ENCODE assay signal across 8 cellular contexts in genomic region chr2:219642465-219643083, GRCh38. TPM values are rescaled to one million over a fixed set of nuclear protein-coding genes. Genes with fewer than 3 reads are reported as not detected.
DNase-seq lines count a peak whose midpoint lies in the region; ATAC-seq, FAIRE-seq and TF ChIP-seq lines count a peak whose summit lies in the region.

No MANE protein-coding gene starts in this region.

- H3K9me3 Mint-ChIP-seq in type B pancreatic cell: no peaks in the 10 kb centered on the region

- H3K4me3 ChIP-seq in SJCRH30 (no peak overlapping the region), pancreas (no peak overlapping the region)

- no peaks in the 10 kb centered on the region for H3K9me3 ChIP-seq in SJCRH30 (replicated peaks)
- H3K9me3 ChIP-seq in pancreas: no peaks in the 10 kb centered on the region

- H3K27me3 ChIP-seq in SJCRH30: no peaks in the 10 kb centered on the region
- H3K27me3 ChIP-seq in pancreas: no peaks in the 10 kb centered on the region

- no peak overlapping the region for H3K27ac ChIP-seq in SJCRH30
- no peak overlapping the region for H3K27ac ChIP-seq in pancreas

- peak; percentile 100 for TF ChIP-seq CTCF in GM12873 (IDR thresholded peaks at IDR 0.05; ENCODE audit: insufficient read depth, low read depth, low read length, missing control alignments)
- TF ChIP-seq CTCF in pancreas (IDR thresholded peaks at IDR 0.05): peak; percentile 97 to 99 (median 98)
- peak; percentile 99 for TF ChIP-seq CTCF in type B pancreatic cell (conservative IDR thresholded peaks at IDR 0.05)

- H3K36me3 Mint-ChIP-seq in type B pancreatic cell: no peaks in the 10 kb centered on the region

- peaks cover 19% of the 10 kb centered on the region for H3K4me1 Mint-ChIP-seq in type B pancreatic cell (ENCODE audit: unreplicated experiment)

- DNase-seq in NCI-H1048 (lab: John Stamatoyannopoulos, UW): peak; percentile 93
- DNase-seq in SJCRH30: peak; percentile 93 to 95
- peak; percentile 85 for DNase-seq in activated gamma-delta T cell treated with Interleukin-2 at 50 U/mL for 16 hours
- DNase-seq in germinal center (ENCODE audit: low spot score): peak; percentile 93
- DNase-seq in pancreas: peak; percentile 92 to 98 (median 95)
- DNase-seq in type B pancreatic cell (ENCODE audit: extremely low spot score, unreplicated experiment): peak; percentile 95

- H3K27ac Mint-ChIP-seq in type B pancreatic cell: peak overlapping the region; percentile 51

- peaks cover 10% of the 10 kb centered on the region for H3K4me1 ChIP-seq in SJCRH30
- H3K4me1 ChIP-seq in pancreas: peaks cover 0 to 2% (median 0%) of the 10 kb centered on the region in 3 donors

- 5 to 9% methylated on average over 23 to 24 of the region's 24 CpGs for WGBS in pancreas, 2 donors

- FAIRE-seq in pancreas (lab: Jason Lieb, UNC): no peak

- H3K27me3 Mint-ChIP-seq in type B pancreatic cell: peaks cover 4% of the 10 kb centered on the region

- peak; percentile 96 for ATAC-seq in HG02610 (IDR thresholded peaks at IDR 0.05; ENCODE audit: unreplicated experiment)
- peak; percentile 97 to 100 (median 99) for ATAC-seq in pancreas

- H3K36me3 ChIP-seq in SJCRH30 (no peaks in the 10 kb centered on the region), pancreas (no peaks in the 10 kb centered on the region)

- H3K4me3 Mint-ChIP-seq in type B pancreatic cell: no peak overlapping the region

- intact Hi-C loops in pancreas (cut with DNase I): loop anchor here (2.0 to 10.0 kb wide), 4 partner anchors 100 to 170 kb away; partner anchors contain the start of genes CHPF (in 1 of the 3) and TMEM198 (in 1 of the 3)

RNA-seq across cellular contexts. Expression of gene SLC4A3, which starts 15.1 kb away (rescaled TPM):
- 0.76 and 1.3 TPM in 2 replicates for total RNA-seq in SJCRH30 (2014; rRNA removed; shearing (Covaris generic))
- total RNA-seq in pancreas (1 to 10 TPM; 1.4 to 6.1 (median 2.4) TPM), type B pancreatic cell (ENCODE audit: low replicate concordance) (8.0 and 15.8 TPM in 2 replicates)
- polyA plus RNA-seq in pancreas: 10 to 100 TPM in 1 of 2 donors, 1 to 10 TPM in 1; 9.9 to 10.2 TPM

RNA-seq across cellular contexts. Expression of gene STK11IP, which starts 44.9 kb away (rescaled TPM):
- 11.0 and 20.2 TPM in 2 replicates for total RNA-seq in SJCRH30 (2014; rRNA removed; shearing (Covaris generic))
- total RNA-seq in pancreas: 10 to 100 TPM in 5 of 6 donors, 1 to 10 TPM in 1; 9.0 to 22.6 (median 12.2) TPM
- 10 to 100 TPM; 39.2 to 43.8 TPM for polyA plus RNA-seq in pancreas
- 30.7 and 42.5 TPM in 2 replicates for total RNA-seq in type B pancreatic cell (ENCODE audit: low replicate concordance)
